In genomic region chr2:113832795-113833194, GRCh38 we compare ENCODE assay signal across 28 cellular contexts.
"Had no signal": no experiment of that assay in that cellular context is flagged by ENCODE, and none has a peak within 500 bp of the region (broad histone marks: within the 10 kb centered on the region; RNA-seq: fewer than 3 reads in every experiment).

No MANE protein-coding gene starts in this region.

- H3K27ac Mint-ChIP-seq: stimulated activated effector memory CD8-positive, alpha-beta T cell treated with anti-CD3 and anti-CD28 coated beads, Interleukin-12 subunit alpha, Interleukin-12 subunit beta, amount 100 ng/mL, for 72 hours; stimulated activated memory B cell treated with anti-CD40 and anti-IgM and Interleukin-4, amounts not matched to agents 10 μg/mL and 1 μg/mL and 100 μg/mL, for 72 hours; stimulated activated naive B cell treated with anti-CD40 and anti-IgM and Interleukin-4, amounts not matched to agents 10 μg/mL and 1 μg/mL and 100 μg/mL, for 72 hours; stimulated activated naive CD8-positive, alpha-beta T cell treated with anti-CD3 and anti-CD28 coated beads, Interleukin-15, amount 100 ng/mL, for 72 hours; stimulated activated naive CD8-positive, alpha-beta T cell treated with anti-CD3 and anti-CD28 coated beads, Interleukin-15, Interleukin-2, amounts not matched to agents 100 ng/mL and 50 ng/mL, for 24 hours; type B pancreatic cell had no signal

- H3K27me3 Mint-ChIP-seq: stimulated activated memory B cell treated with anti-CD40 and anti-IgM and Interleukin-4, amounts not matched to agents 10 μg/mL and 1 μg/mL and 100 μg/mL, for 72 hours; stimulated activated naive B cell treated with anti-CD40 and anti-IgM and Interleukin-4, amounts not matched to agents 10 μg/mL and 1 μg/mL and 100 μg/mL, for 72 hours; stimulated activated naive CD8-positive, alpha-beta T cell treated with anti-CD3 and anti-CD28 coated beads, Interleukin-15, amount 100 ng/mL, for 72 hours; stimulated activated naive CD8-positive, alpha-beta T cell treated with anti-CD3 and anti-CD28 coated beads, Interleukin-15, Interleukin-2, amounts not matched to agents 100 ng/mL and 50 ng/mL, for 24 hours; type B pancreatic cell had no signal

- H3K36me3 ChIP-seq: stomach, suprapubic skin, thoracic aorta, thyroid gland, tibial artery, tibial nerve, transverse colon, upper lobe of left lung, upper lobe of right lung, uterus, vagina had no signal

- ATAC-seq: stimulated activated effector memory CD8-positive, alpha-beta T cell treated with anti-CD3 and anti-CD28 coated beads, Interleukin-12 subunit alpha, Interleukin-12 subunit beta, amount 100 ng/mL, for 72 hours; stimulated activated memory B cell treated with anti-CD40 and anti-IgM and Interleukin-4, amounts not matched to agents 10 μg/mL and 1 μg/mL and 100 μg/mL, for 72 hours; stimulated activated naive B cell treated with anti-CD40 and anti-IgM and Interleukin-4, amounts not matched to agents 10 μg/mL and 1 μg/mL and 100 μg/mL, for 72 hours; stimulated activated naive CD8-positive, alpha-beta T cell treated with anti-CD3 and anti-CD28 coated beads, Interleukin-15, amount 100 ng/mL, for 72 hours; stimulated activated naive CD8-positive, alpha-beta T cell treated with anti-CD3 and anti-CD28 coated beads, Interleukin-15, Interleukin-2, amounts not matched to agents 100 U/mL and 50 U/mL, for 24 hours; upper lobe of right lung had no signal

- H3K4me1 ChIP-seq: stomach, suprapubic skin, testis, tibial artery, tibial nerve, transverse colon, upper lobe of left lung, upper lobe of right lung, uterus, vagina had no signal

- H3K36me3 Mint-ChIP-seq: stimulated activated effector memory CD8-positive, alpha-beta T cell treated with anti-CD3 and anti-CD28 coated beads, Interleukin-12 subunit alpha, Interleukin-12 subunit beta, amount 100 ng/mL, for 72 hours; type B pancreatic cell had no signal

- H3K27ac ChIP-seq: stomach, suprapubic skin, testis, thoracic aorta, tibial artery, tibial nerve, transverse colon, upper lobe of left lung, upper lobe of right lung, uterus, vagina had no signal

- FAIRE-seq: urothelium cell line had no signal

- DNase-seq: stimulated activated CD4-positive, alpha-beta T cell treated with anti-CD3 and anti-CD28 coated beads, Interleukin-2, amount 100 ng/mL, for 48 hours; stimulated activated CD4-positive, alpha-beta T cell treated with anti-CD3 and anti-CD28 coated beads, Interleukin-4, amount 100 ng/mL, for 1 hour; stimulated activated CD4-positive, alpha-beta T cell treated with anti-CD3 and anti-CD28 coated beads, Interleukin-4, amount 100 ng/mL, for 24 hours; stimulated activated CD4-positive, alpha-beta T cell treated with anti-CD3 and anti-CD28 coated beads, Interleukin-4, amount 100 ng/mL, for 4 hours; stimulated activated CD8-positive, alpha-beta memory T cell treated with anti-CD3 and anti-CD28 coated beads, Interleukin-4, amount 100 ng/mL, for 48 hours; stimulated activated naive B cell treated with anti-CD40 and anti-IgM and Interleukin-4, amounts not matched to agents 10 μg/mL and 1 μg/mL and 100 μg/mL, for 72 hours; stimulated activated naive CD4-positive, alpha-beta T cell; stimulated activated naive CD4-positive, alpha-beta T cell treated with Interleukin-2 at 50 U/mL for 16 hours; stimulated activated naive CD8-positive, alpha-beta T cell treated with anti-CD3 and anti-CD28 coated beads, Interleukin-15, amount 100 ng/mL, for 72 hours; stimulated activated naive CD8-positive, alpha-beta T cell treated with anti-CD3 and anti-CD28 coated beads, Interleukin-15, Interleukin-2, amounts not matched to agents 100 U/mL and 50 U/mL, for 24 hours; stomach; substantia nigra; testis; thyroid gland; tibial artery; transverse colon; upper lobe of left lung; upper lobe of right lung; uterus had no signal

- H3K27me3 ChIP-seq: stomach, suprapubic skin, testis, thyroid gland, tibial artery, tibial nerve, transverse colon, upper lobe of left lung, upper lobe of right lung, uterus, vagina had no signal

- H3K4me3 ChIP-seq: stomach, suprapubic skin, testis, thoracic aorta, thyroid gland, tibial artery, tibial nerve, transverse colon, upper lobe of left lung, upper lobe of right lung, uterus, vagina had no signal

- H3K4me3 Mint-ChIP-seq: stimulated activated effector memory CD8-positive, alpha-beta T cell treated with anti-CD3 and anti-CD28 coated beads, Interleukin-12 subunit alpha, Interleukin-12 subunit beta, amount 100 ng/mL, for 72 hours; stimulated activated memory B cell treated with anti-CD40 and anti-IgM and Interleukin-4, amounts not matched to agents 10 μg/mL and 1 μg/mL and 100 μg/mL, for 72 hours; stimulated activated naive B cell treated with anti-CD40 and anti-IgM and Interleukin-4, amounts not matched to agents 10 μg/mL and 1 μg/mL and 100 μg/mL, for 72 hours; stimulated activated naive CD8-positive, alpha-beta T cell treated with anti-CD3 and anti-CD28 coated beads, Interleukin-15, amount 100 ng/mL, for 72 hours; stimulated activated naive CD8-positive, alpha-beta T cell treated with anti-CD3 and anti-CD28 coated beads, Interleukin-15, Interleukin-2, amounts not matched to agents 100 ng/mL and 50 ng/mL, for 24 hours; type B pancreatic cell had no signal

- H3K9me3 Mint-ChIP-seq: stimulated activated naive B cell treated with anti-CD40 and anti-IgM and Interleukin-4, amounts not matched to agents 10 μg/mL and 1 μg/mL and 100 μg/mL, for 72 hours; stimulated activated naive CD8-positive, alpha-beta T cell treated with anti-CD3 and anti-CD28 coated beads, Interleukin-15, Interleukin-2, amounts not matched to agents 100 ng/mL and 50 ng/mL, for 24 hours had no signal

- H3K9me3 ChIP-seq: stomach, suprapubic skin, testis, thoracic aorta, thyroid gland, tibial artery, tibial nerve, transverse colon, upper lobe of left lung, upper lobe of right lung, uterus, vagina had no signal

- H3K4me1 Mint-ChIP-seq: stimulated activated effector memory CD8-positive, alpha-beta T cell treated with anti-CD3 and anti-CD28 coated beads, Interleukin-12 subunit alpha, Interleukin-12 subunit beta, amount 100 ng/mL, for 72 hours; stimulated activated naive CD8-positive, alpha-beta T cell treated with anti-CD3 and anti-CD28 coated beads, Interleukin-15, amount 100 ng/mL, for 72 hours had no signal
